ENCODE assay signal across 20 cellular contexts in genomic region chr2:128661289-128661688, GRCh38.
"Had no signal": no experiment of that assay in that cellular context is flagged by ENCODE, and none has a peak within 500 bp of the region (broad histone marks: within the 10 kb centered on the region; RNA-seq: fewer than 3 reads in every experiment).

No MANE protein-coding gene starts in this region.

- H3K9me3 ChIP-seq: colonic mucosa, neutrophil, upper lobe of left lung had no signal

- H3K9me3 Mint-ChIP-seq: activated CD4-positive, alpha-beta memory T cell treated with anti-CD3 and anti-CD28 coated beads, Interleukin-2, amount 10 ng/mL, durations not matched to agents 7 days and 5 days; activated naive CD4-positive, alpha-beta T cell treated with anti-CD3 and anti-CD28 coated beads, Interleukin-2, amount 10 ng/mL, durations not matched to agents 7 days and 5 days; activated naive CD8-positive, alpha-beta T cell treated with anti-CD3 and anti-CD28 coated beads, Interleukin-2, amount 50 U/mL, for 24 hours; activated T-cell treated with anti-CD3 and anti-CD28 coated beads, Interleukin-2, amount 50 U/mL, for 4 hours had no signal

- H3K27me3 ChIP-seq: colonic mucosa, upper lobe of left lung had no signal

- H3K27me3 Mint-ChIP-seq: brain had no signal

- H3K4me1 ChIP-seq: colonic mucosa, upper lobe of left lung had no signal

- H3K27ac Mint-ChIP-seq: activated B cell treated with CpG ODN at 0.5 μM for 24 hours; activated CD4-positive, alpha-beta memory T cell treated with anti-CD3 and anti-CD28 coated beads, Interleukin-2, amount 10 ng/mL, durations not matched to agents 7 days and 5 days; activated naive CD4-positive, alpha-beta T cell treated with anti-CD3 and anti-CD28 coated beads, Interleukin-2, amount 10 ng/mL, durations not matched to agents 7 days and 5 days; activated naive CD8-positive, alpha-beta T cell treated with anti-CD3 and anti-CD28 coated beads, Interleukin-2, amount 50 U/mL, for 24 hours; naive thymus-derived CD8-positive, alpha-beta T cell had no signal

- H3K36me3 ChIP-seq: colonic mucosa, neutrophil, upper lobe of left lung had no signal

- H3K4me3 ChIP-seq: colonic mucosa, upper lobe of left lung had no signal

- H3K36me3 Mint-ChIP-seq: activated naive CD4-positive, alpha-beta T cell treated with anti-CD3 and anti-CD28 coated beads, Interleukin-2, amount 10 ng/mL, durations not matched to agents 7 days and 5 days; brain had no signal

- DNase-seq: activated B cell treated with CpG ODN at 0.5 μM for 24 hours; activated CD4-positive, alpha-beta memory T cell treated with anti-CD3 and anti-CD28 coated beads, Interleukin-2, amount 10 ng/mL, durations not matched to agents 7 days and 5 days; activated CD4-positive, alpha-beta T cell treated with anti-CD3 and anti-CD28 coated beads for 4 hours; activated naive CD4-positive, alpha-beta T cell treated with anti-CD3 and anti-CD28 coated beads, Interleukin-2, amount 10 ng/mL, durations not matched to agents 7 days and 5 days; activated naive CD8-positive, alpha-beta T cell treated with anti-CD3 and anti-CD28 coated beads, Interleukin-2, amount 50 U/mL, for 24 hours; activated T-cell treated with anti-CD3 and anti-CD28 coated beads, Interleukin-2, amount 50 U/mL, for 4 hours; anterior cingulate cortex; central memory CD4-positive, alpha-beta T cell; colonic mucosa; foreskin melanocyte; kidney glomerular epithelial cell; mesendoderm; naive thymus-derived CD8-positive, alpha-beta T cell; stimulated activated CD8-positive, alpha-beta memory T cell treated with anti-CD3 and anti-CD28 coated beads, Interleukin-4, amount 100 ng/mL, for 48 hours; stimulated activated naive CD4-positive, alpha-beta T cell treated with Interleukin-2 at 50 U/mL for 16 hours; T-helper 1 cell; T-helper 9 cell; upper lobe of left lung had no signal

- H3K4me1 Mint-ChIP-seq: activated B cell treated with CpG ODN at 0.5 μM for 24 hours; activated CD4-positive, alpha-beta memory T cell treated with anti-CD3 and anti-CD28 coated beads, Interleukin-2, amount 10 ng/mL, durations not matched to agents 7 days and 5 days; activated naive CD4-positive, alpha-beta T cell treated with anti-CD3 and anti-CD28 coated beads, Interleukin-2, amount 10 ng/mL, durations not matched to agents 7 days and 5 days; activated naive CD8-positive, alpha-beta T cell treated with anti-CD3 and anti-CD28 coated beads, Interleukin-2, amount 50 U/mL, for 24 hours had no signal

- H3K4me3 Mint-ChIP-seq: activated B cell treated with CpG ODN at 0.5 μM for 24 hours; activated CD4-positive, alpha-beta memory T cell treated with anti-CD3 and anti-CD28 coated beads, Interleukin-2, amount 10 ng/mL, durations not matched to agents 7 days and 5 days; activated naive CD4-positive, alpha-beta T cell treated with anti-CD3 and anti-CD28 coated beads, Interleukin-2, amount 10 ng/mL, durations not matched to agents 7 days and 5 days; activated naive CD8-positive, alpha-beta T cell treated with anti-CD3 and anti-CD28 coated beads, Interleukin-2, amount 50 U/mL, for 24 hours; activated T-cell treated with anti-CD3 and anti-CD28 coated beads, Interleukin-2, amount 50 U/mL, for 4 hours; brain; naive thymus-derived CD8-positive, alpha-beta T cell had no signal

- H3K27ac ChIP-seq: colonic mucosa, neutrophil, upper lobe of left lung had no signal
